8 cellular contexts compared by ENCODE assay signal in the genomic region with DNA sequence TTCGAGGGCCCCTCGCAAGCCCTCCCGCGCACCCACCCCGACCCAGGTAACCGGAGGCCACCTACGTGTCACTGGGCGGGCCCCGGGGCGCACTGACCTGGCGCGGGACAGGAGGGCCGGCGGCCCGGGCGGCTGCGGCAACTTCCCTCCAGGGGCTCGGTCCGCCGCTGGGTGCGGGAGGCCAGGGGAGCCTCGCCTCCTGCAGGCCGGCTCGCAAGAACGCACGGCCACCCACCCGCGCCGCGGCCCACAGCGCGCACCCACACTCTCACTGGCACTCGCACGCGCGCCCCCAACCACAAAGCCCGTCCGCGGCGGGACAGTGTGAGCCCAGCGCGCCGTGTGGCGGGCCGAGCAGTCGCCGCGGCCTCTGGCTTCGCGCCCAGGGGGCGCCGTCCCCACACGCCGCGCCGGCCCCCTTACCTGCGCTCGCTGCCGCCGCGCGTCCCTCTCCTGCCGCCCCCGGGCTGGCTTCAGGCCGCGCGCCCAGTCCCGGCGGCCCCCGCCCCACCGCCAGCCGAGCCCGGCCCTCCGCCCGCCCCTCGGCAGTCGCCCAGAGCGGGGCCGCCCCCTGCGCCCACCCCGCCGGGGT. TPM values are rescaled to one million over a fixed set of nuclear protein-coding genes. Genes with fewer than 3 reads are reported as not detected.
DNase-seq lines count a peak whose midpoint lies in the region; ATAC-seq and TF ChIP-seq lines count a peak whose summit lies in the region.

No MANE protein-coding gene starts in this region.

- ATAC-seq in HG02938 (IDR thresholded peaks at IDR 0.05; ENCODE audit: unreplicated experiment), result peak; percentile 41
- ATAC-seq in psoas muscle, result peak in 2 of 4 donors; percentile 32 to 38
- ATAC-seq in GM18858 (IDR thresholded peaks at IDR 0.05; ENCODE audit: unreplicated experiment), result no peak
- ATAC-seq in GM21737 (IDR thresholded peaks at IDR 0.05; ENCODE audit: unreplicated experiment), result no peak

- H3K4me3 ChIP-seq in GM12865 (ENCODE audit: low read depth, low read length), result peak overlapping the region; percentile 83
- peak overlapping the region; percentile 71 for H3K4me3 ChIP-seq in left ventricle myocardium inferior
- peak overlapping the region; percentile 66 for H3K4me3 ChIP-seq in psoas muscle

- H3K36me3 ChIP-seq in left ventricle myocardium inferior (no peaks in the 10 kb centered on the region), psoas muscle (ENCODE audit: insufficient read depth in 1 of 2, low read depth in 1 of 2) (no peaks in the 10 kb centered on the region)

- no peaks in the 10 kb centered on the region for H3K9me3 ChIP-seq in left ventricle myocardium inferior (replicated peaks)
- no peaks in the 10 kb centered on the region for H3K9me3 ChIP-seq in psoas muscle

- peak overlapping the region; percentile 82 for H3K27ac ChIP-seq in left ventricle myocardium inferior (replicated peaks)
- H3K27ac ChIP-seq in psoas muscle, result peak overlapping the region; percentile 55

- H3K4me1 ChIP-seq in left ventricle myocardium inferior, result peaks cover 20% of the 10 kb centered on the region
- no peaks in the 10 kb centered on the region for H3K4me1 ChIP-seq in psoas muscle

- DNase-seq in GM12865 (ENCODE audit: low read depth), result peak; percentile 75
- DNase-seq in UCSD-AML1 (lab: John Stamatoyannopoulos, UW; ENCODE audit: unreplicated experiment), result peak; percentile 64
- peak; percentile 21 for DNase-seq in left ventricle myocardium inferior
- DNase-seq in psoas muscle, result peak; percentile 42 to 59
- DNase-seq in stimulated activated CD4-positive, alpha-beta T cell treated with anti-CD3 and anti-CD28 coated beads, Interleukin-1b, Interleukin-23, amount 100 ng/mL, for 48 hours, result no peak

- peak; percentile 48 for TF ChIP-seq CTCF in GM12865 (IDR thresholded peaks at IDR 0.05; ENCODE audit: insufficient read depth, low read depth, low read length, missing control alignments)
- no peak for TF ChIP-seq CTCF in left ventricle myocardium inferior (IDR thresholded peaks at IDR 0.05; ENCODE audit: borderline replicate concordance)
- no peak for TF ChIP-seq CTCF in psoas muscle (IDR thresholded peaks at IDR 0.05)

- peaks cover 76% of the 10 kb centered on the region for H3K27me3 ChIP-seq in left ventricle myocardium inferior (ENCODE audit: low read depth)
- H3K27me3 ChIP-seq in psoas muscle (ENCODE audit: insufficient read depth in 3 of 3, low read length in 2 of 3), result peaks cover 0 to 46% (median 8%) of the 10 kb centered on the region in 3 donors

- 0 to 1% (median 1%) methylated on average over 33 to 82 of the region's 82 CpGs for WGBS in psoas muscle, 3 donors

- intact Hi-C loops in left ventricle myocardium inferior (cut with micrococcal nuclease) (no loop called here), psoas muscle (cut with DNase I) (no loop called here)

RNA-seq across cellular contexts. Expression of a gene that starts 0.4 kb away (rescaled TPM):
- total RNA-seq in left ventricle myocardium inferior (12.4 TPM), psoas muscle (1 to 10 TPM; 3.5 to 6.1 (median 5.1) TPM)
- polyA plus RNA-seq in psoas muscle, result 1 to 10 TPM; 2.5 to 7.7 (median 4.5) TPM
